21 cellular contexts compared by ENCODE assay signal in genomic region chr11:17633987-17634775, GRCh38.
"Had no signal": no experiment of that assay in that cellular context is flagged by ENCODE, and none has a peak within 500 bp of the region (broad histone marks: within the 10 kb centered on the region; RNA-seq: fewer than 3 reads in every experiment).

No MANE protein-coding gene starts in this region.

- H3K4me1 ChIP-seq: adrenal gland, ascending aorta, esophagus squamous epithelium, heart left ventricle, pancreas, sigmoid colon, upper lobe of left lung had no signal

- ATAC-seq: activated T-cell treated with anti-CD3 and anti-CD28 coated beads, Interleukin-2, amount 50 U/mL, for 4 hours; left cardiac atrium; pancreas had no signal

- H3K27ac ChIP-seq: adrenal gland, ascending aorta, esophagus squamous epithelium, heart left ventricle, neutrophil, pancreas, sigmoid colon, upper lobe of left lung had no signal

- H3K4me2 ChIP-seq: smooth muscle cell had no signal

- H3K36me3 ChIP-seq: adrenal gland, ascending aorta, esophagus squamous epithelium, heart left ventricle, neutrophil, pancreas, sigmoid colon, upper lobe of left lung had no signal

- H3K4me3 ChIP-seq: adrenal gland, ascending aorta, esophagus squamous epithelium, heart left ventricle, pancreas, sigmoid colon, smooth muscle cell, upper lobe of left lung had no signal

- H3K9me3 ChIP-seq: adrenal gland, ascending aorta, esophagus squamous epithelium, heart left ventricle, neutrophil, pancreas, sigmoid colon, upper lobe of left lung had no signal

- DNase-seq: activated CD4-positive, alpha-beta T cell treated with anti-CD3 and anti-CD28 coated beads, Interleukin-2, amount 50 U/mL, for 4 hours; activated CD8-positive, alpha-beta memory T cell treated with anti-CD3 and anti-CD28 coated beads for 24 hours; activated CD8-positive, alpha-beta memory T cell treated with anti-CD3 and anti-CD28 coated beads, Interleukin-2, amount 50 U/mL, for 4 hours; activated naive CD4-positive, alpha-beta T cell; activated T-cell treated with anti-CD3 and anti-CD28 coated beads, Interleukin-2, amount 50 U/mL, for 4 hours; adrenal gland; central memory CD4-positive, alpha-beta T cell; effector memory CD4-positive, alpha-beta T cell; esophagus squamous epithelium; left cardiac atrium; pancreas; sigmoid colon; stimulated activated CD4-positive, alpha-beta T cell treated with anti-CD3 and anti-CD28 coated beads, Interleukin-15, amount 100 ng/mL, for 24 hours; stimulated activated CD4-positive, alpha-beta T cell treated with anti-CD3 and anti-CD28 coated beads, Interleukin-2, amount 100 ng/mL, for 48 hours; stimulated activated naive CD4-positive, alpha-beta T cell; T-helper 1 cell had no signal

- H3K27me3 ChIP-seq: adrenal gland, ascending aorta, pancreas, sigmoid colon, upper lobe of left lung had no signal
